Comparison of ENCODE assay signal across 36 cellular contexts in genomic region chr4:132792305-132792704, GRCh38.
"Had no signal": no experiment of that assay in that cellular context is flagged by ENCODE, and none has a peak within 500 bp of the region (broad histone marks: within the 10 kb centered on the region; RNA-seq: fewer than 3 reads in every experiment).

No MANE protein-coding gene starts in this region.

- H3K27ac ChIP-seq: brain microvascular endothelial cell, cardiac muscle cell, colonic mucosa, PC-9, VCaP had no signal

- H3K27me3 ChIP-seq: brain microvascular endothelial cell, cardiac muscle cell, colonic mucosa, MG63 had no signal

- H3K9me3 ChIP-seq: colonic mucosa, MG63 had no signal

- ATAC-seq: activated naive CD8-positive, alpha-beta T cell treated with anti-CD3 and anti-CD28 coated beads, Interleukin-2, amount 50 U/mL, for 24 hours; activated T-cell treated with anti-CD3 and anti-CD28 coated beads, Interleukin-2, amount 50 U/mL, for 4 hours had no signal

- H3K4me1 ChIP-seq: colonic mucosa had no signal

- H3K4me2 ChIP-seq: PC-9 had no signal

- H2AFZ ChIP-seq: PC-9 had no signal

- H3K4me3 ChIP-seq: cardiac muscle cell, colonic mucosa, MG63, PC-9 had no signal

- H3K36me3 ChIP-seq: brain microvascular endothelial cell, cardiac muscle cell, colonic mucosa, MG63 had no signal

- DNase-seq: activated B cell treated with CpG ODN at 0.5 μM for 24 hours; activated CD4-positive, alpha-beta memory T cell treated with anti-CD3 and anti-CD28 coated beads for 36 hours; activated CD4-positive, alpha-beta T cell treated with anti-CD3 and anti-CD28 coated beads for 4 hours; activated CD4-positive, alpha-beta T cell treated with anti-CD3 and anti-CD28 coated beads, Interleukin-2, amount 50 U/mL, for 1 hour; activated CD4-positive, CD25-positive, alpha-beta regulatory T cell treated with anti-CD3 and anti-CD28 coated beads, Interleukin-2, amount 50 U/mL, for 72 hours; activated CD8-positive, alpha-beta memory T cell treated with anti-CD3 and anti-CD28 coated beads, Interleukin-2, amount 50 U/mL, for 4 hours; activated effector memory CD4-positive, alpha-beta T cell treated with Interleukin-2 at 50 U/mL for 16 hours; activated naive CD4-positive, alpha-beta T cell treated with anti-CD3 and anti-CD28 coated beads, Interleukin-2, amount 10 ng/mL, durations not matched to agents 7 days and 5 days; activated naive CD8-positive, alpha-beta T cell treated with anti-CD3 and anti-CD28 coated beads, Interleukin-2, amount 50 U/mL, for 24 hours; activated T-cell treated with anti-CD3 and anti-CD28 coated beads for 4 hours; activated T-cell treated with anti-CD3 and anti-CD28 coated beads, Interleukin-2, amount 50 U/mL, for 4 hours; amniotic stem cell; aorta; brain microvascular endothelial cell; colonic mucosa; MG63; NCI-H1048; NCI-H1105 treated with DMSO at 0.1 percent for 48 hours; NCI-H1436; NCI-H1694; NCI-H1930; NCI-H2081 treated with DMSO at 0.1 percent for 48 hours; NCI-H2171 treated with DMSO at 0.1 percent for 48 hours; NCI-H226; NCI-H446 treated with DMSO at 0.1 percent for 48 hours; NCI-H524; NCI-H69; NK-92 treated with Interleukin-12 subunit alpha and Interleukin-12 subunit beta, amount 100 ng/mL, for 24 hours; Right ventricle myocardium superior; SW 1271; T-helper 1 cell; T-helper 2 cell; T-helper 9 cell had no signal
